In the genomic region with DNA sequence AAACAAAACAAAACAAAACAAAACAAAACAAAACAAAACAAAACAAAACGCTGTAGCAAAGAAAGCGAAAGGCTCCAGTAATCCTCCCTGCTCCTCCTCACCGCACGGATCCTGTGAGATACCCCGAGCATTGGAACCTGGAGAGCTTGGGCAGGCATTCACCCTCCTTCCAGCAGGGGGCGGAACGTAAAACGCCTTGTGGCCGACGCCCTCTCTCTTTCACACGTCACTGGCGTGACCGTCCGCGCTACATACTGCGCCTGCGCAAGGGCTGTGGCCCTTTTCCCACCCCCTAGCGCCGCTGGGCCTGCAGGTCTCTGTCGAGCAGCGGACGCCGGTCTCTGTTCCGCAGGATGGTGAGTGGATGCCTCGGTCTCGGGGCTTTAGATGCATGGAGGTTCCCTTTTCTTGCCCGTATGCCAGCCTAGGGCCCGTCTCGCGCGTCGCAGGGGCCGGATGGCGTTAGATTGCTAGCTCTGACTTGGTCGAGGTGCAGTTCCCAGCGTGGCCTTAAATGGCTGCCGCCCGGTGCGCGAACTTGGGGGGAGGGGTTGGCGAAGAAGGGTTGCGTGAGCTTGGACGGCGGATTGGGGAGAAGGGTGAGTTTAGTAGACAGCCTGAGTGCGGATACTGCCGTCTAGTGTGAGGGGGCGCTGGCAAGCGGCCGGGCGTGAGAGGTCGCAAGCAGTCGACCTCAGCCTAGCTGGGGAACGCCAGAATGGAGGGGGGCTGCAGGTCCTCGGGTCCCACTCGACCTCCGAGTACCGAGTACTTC, we compare ENCODE assay signal across 8 cellular contexts. TPM values are rescaled to one million over a fixed set of nuclear protein-coding genes. Genes with fewer than 3 reads are reported as not detected.
DNase-seq lines count a peak whose midpoint lies in the region; ATAC-seq, FAIRE-seq and TF ChIP-seq lines count a peak whose summit lies in the region.

Gene RPL5 (plus strand): TSS at position 279 of the 775 bp plus-strand sequence. CDS start 75 bp downstream, at position 354.

- no peaks in the 10 kb centered on the region for H3K27me3 ChIP-seq in heart left ventricle
- no peaks in the 10 kb centered on the region for H3K27me3 ChIP-seq in upper lobe of left lung

- H3K4me3 ChIP-seq in heart left ventricle, result peak within 1 kb of the TSS; percentile 65 to 98 (median 77)
- peak within 1 kb of the TSS; percentile 84 to 95 (median 91) for H3K4me3 ChIP-seq in upper lobe of left lung

- no peaks in the 10 kb centered on the region for H3K9me3 Mint-ChIP-seq in T-cell

- H3K27me3 Mint-ChIP-seq in T-cell, result no peaks in the 10 kb centered on the region

- peak; percentile 99 for TF ChIP-seq POLR2A in GM12892 (IDR thresholded peaks at IDR 0.05; ENCODE audit: low read depth, low read length)
- TF ChIP-seq POLR2A in heart left ventricle (IDR thresholded peaks at IDR 0.05), result peak in 1 of 2 donors; percentile 93
- peak in 3 of 4 donors; percentile 93 to 97 (median 95) for TF ChIP-seq POLR2A in upper lobe of left lung (IDR thresholded peaks at IDR 0.05)

- FAIRE-seq in GM12892 (lab: Jason Lieb, UNC), result peak; percentile 99

- peak; percentile 91 to 99 (median 94) for TF ChIP-seq CTCF in heart left ventricle (IDR thresholded peaks at IDR 0.05)
- peak; percentile 95 to 99 (median 98) for TF ChIP-seq CTCF in upper lobe of left lung (IDR thresholded peaks at IDR 0.05)

- POLR2A ChIA-PET in T-cell (lab: Charles Lee), result interaction anchor here (0.5 to 1.4 kb wide), 12 partner anchors 10 to 957 kb away, joined by 3 to 11 read pairs (median 4); no protein-coding TSS in a partner anchor

- ATAC-seq in HG02852 (IDR thresholded peaks at IDR 0.05; ENCODE audit: unreplicated experiment) (peak; percentile 95), T-cell (replicated peaks in 1 of 4) (peak; percentile 86 to 92 (median 87)), heart left ventricle (peak; percentile 96 to 98 (median 96)), upper lobe of left lung (ENCODE audit: low FRiP score in 2 of 2) (peak; percentile 99)

- CTCF ChIA-PET in T-cell (lab: Charles Lee), result interaction anchor here (0.6 to 1.8 kb wide), 27 partner anchors 9 to 651 kb away, joined by 3 to 7 read pairs (median 4); partner anchors contain the start of gene DIPK1A (in 1 of the 2)

- DNase-seq in GM12892 (ENCODE audit: insufficient read length) (peak; percentile 91), NCI-H1436 treated with DMSO at 0.1 percent for 48 hours (lab: John Stamatoyannopoulos, UW) (peak; percentile 84), T-cell (peak; percentile 92 to 99 (median 94)), heart left ventricle (peak; percentile 95 to 99 (median 98)), posterior cingulate gyrus (peak; percentile 93 to 99 (median 96)), upper lobe of left lung (peak; percentile 96)

- H3K36me3 Mint-ChIP-seq in T-cell, result peaks cover 38% of the 10 kb centered on the region

- H3K4me3 Mint-ChIP-seq in T-cell, result peak within 1 kb of the TSS; percentile 97 to 100 (median 99)

- H3K27ac ChIP-seq in adipose tissue (ENCODE audit: low read depth, low read length), result peak within 1 kb of the TSS; percentile 71
- H3K27ac ChIP-seq in heart left ventricle, result peak within 1 kb of the TSS; percentile 81 to 95 (median 88)
- peak within 1 kb of the TSS; percentile 91 to 97 (median 95) for H3K27ac ChIP-seq in upper lobe of left lung

- peak in 1 of 4 donors; percentile 82 for TF ChIP-seq EP300 in upper lobe of left lung (IDR thresholded peaks at IDR 0.05)

- H3K36me3 ChIP-seq in heart left ventricle, result peaks cover 0 to 37% (median 36%) of the 10 kb centered on the region in 9 donors
- peaks cover 12 to 39% (median 19%) of the 10 kb centered on the region in 4 donors for H3K36me3 ChIP-seq in upper lobe of left lung

- no peaks in the 10 kb centered on the region for H3K9me3 ChIP-seq in heart left ventricle
- no peaks in the 10 kb centered on the region for H3K9me3 ChIP-seq in upper lobe of left lung

- WGBS in adipose tissue, 3 donors, result 0% methylated on average over 57 of the region's 57 CpGs
- 0 to 1% (median 1%) methylated on average over 33 to 57 of the region's 57 CpGs for WGBS in heart left ventricle, 4 donors
- 0 to 1% methylated on average over 30 to 52 of the region's 57 CpGs for WGBS in upper lobe of left lung, 2 donors

- intact Hi-C loops in heart left ventricle (cut with DNase I) (loop anchor here in 6 of 10 donors (2.0 to 5.0 kb wide), 6 partner anchors 40 to 520 kb away; partner anchors contain the start of gene EVI5 (in 2 of the 6)), posterior cingulate gyrus (cut with DNase I) (loop anchor here (2.0 to 5.0 kb wide), 2 partner anchors 47 to 85 kb away; partner anchors contain the start of gene EVI5)

- H3K4me1 Mint-ChIP-seq in T-cell, result peaks cover 45 to 51% (median 49%) of the 10 kb centered on the region in 3 donors

- H3K4me1 ChIP-seq in heart left ventricle (peaks cover 7 to 42% (median 28%) of the 10 kb centered on the region in 12 donors), upper lobe of left lung (peaks cover 21 to 48% (median 24%) of the 10 kb centered on the region in 4 donors)

- peak within 1 kb of the TSS; percentile 92 to 99 for H3K27ac Mint-ChIP-seq in T-cell

RNA-seq across cellular contexts. Expression of gene RPL5, which starts in this region (rescaled TPM):
- 4,635 TPM for polyA plus RNA-seq in GM12892 (2012; ENCODE audit: missing spikeins)
- total RNA-seq in T-cell, result 1,000 to 10,000 TPM; 1,327 to 1,558 (median 1,433) TPM
- polyA plus RNA-seq in adipose tissue, result 1,000 to 10,000 TPM; 1,236 to 2,453 (median 1,716) TPM
- total RNA-seq in heart left ventricle, result 100 to 1,000 TPM; 463 to 779 (median 580) TPM
- polyA plus RNA-seq in heart left ventricle, result 1,000 to 10,000 TPM; 1,040 to 1,711 TPM
- 1,000 to 10,000 TPM in 1 of 6 donors, 100 to 1,000 TPM in 5; 716 to 1,207 (median 813) TPM for total RNA-seq in upper lobe of left lung

Comparison
In these comparisons a context has a peak if more than half of its experiments do, and no peak if none do; other contexts are left out.
1. Peak in every context shown above with its lines: DNase-seq, ATAC-seq, H3K4me3 ChIP-seq and H3K27ac ChIP-seq.